ENCODE assay signal across 10 cellular contexts in genomic region chr18:74282359-74283254, GRCh38. TPM values are rescaled to one million over a fixed set of nuclear protein-coding genes. Genes with fewer than 3 reads are reported as not detected.
DNase-seq lines count a peak whose midpoint lies in the region; ATAC-seq, FAIRE-seq and TF ChIP-seq lines count a peak whose summit lies in the region.
"Had no signal": no experiment of that assay in that cellular context is flagged by ENCODE, and none has a peak within 500 bp of the region (broad histone marks: within the 10 kb centered on the region; RNA-seq: fewer than 3 reads in every experiment).

No MANE protein-coding gene starts in this region.

- peak overlapping the region; percentile 54 for H3K9ac ChIP-seq in HepG2 (ENCODE audit: insufficient read depth, low read depth, low read length)

- intact Hi-C loops in HepG2 (cut with micrococcal nuclease; ENCODE audit: unreplicated experiment): no loop called here
- intact Hi-C loops in testis (cut with DNase I; ENCODE audit: low total_unique reads): no loop called here

- TF ChIP-seq CTCF in HepG2 (CRISPR knock-in tag; IDR thresholded peaks at IDR 0.05) (no peak), testis (IDR thresholded peaks at IDR 0.05) (no peak)

- FAIRE-seq in HepG2 (lab: Jason Lieb, UNC) (no peak), GM19239 (lab: Jason Lieb, UNC) (no peak)
- FAIRE-seq: TTC549 had no signal

- H3K27me3 ChIP-seq in HepG2 (ENCODE audit: control insufficient read depth in 1 of 2, insufficient read depth in 2 of 2, low read length in 2 of 2) (no peaks in the 10 kb centered on the region), testis (no peaks in the 10 kb centered on the region)

- H3K27ac Mint-ChIP-seq in activated T-cell treated with anti-CD3 and anti-CD28 coated beads, Interleukin-2, amount 50 U/mL, for 72 hours: peak overlapping the region; percentile 17
- peak overlapping the region; percentile 68 for H3K27ac Mint-ChIP-seq in T-helper 17 cell

- TF ChIP-seq RAD21 in HepG2 (CRISPR knock-in tag; IDR thresholded peaks at IDR 0.05): no peak

- BruUV-seq in HepG2 (replicated peaks; lab: Mats Ljungman, UMichigan): no TSS peak

- peak overlapping the region; percentile 22 to 59 (median 24); a peak in 5 of 6 replicates for H3K4me3 ChIP-seq in HepG2 (replicated peaks in 1 of 3; ENCODE audit: insufficient read depth in 1 of 3, low read depth in 2 of 3, low read length in 3 of 3)
- no peak overlapping the region for H3K4me3 ChIP-seq in testis

- WGBS in HepG2 (ENCODE audit: low lambda C conversion rate): 27% methylated on average over 13 of the region's 13 CpGs
- WGBS in testis, 2 donors: 52 to 67% methylated on average over 10 to 13 of the region's 13 CpGs

- H3K9me3 ChIP-seq in T-helper 17 cell (ENCODE audit: control insufficient read depth, low read length, poor library complexity, severe bottlenecking) (no peaks in the 10 kb centered on the region), HepG2 (ENCODE audit: low read length) (no peaks in the 10 kb centered on the region), testis (no peaks in the 10 kb centered on the region)

- peaks cover 38% of the 10 kb centered on the region for H3K4me1 Mint-ChIP-seq in activated T-cell treated with anti-CD3 and anti-CD28 coated beads, Interleukin-2, amount 50 U/mL, for 72 hours (ENCODE audit: low read depth)
- H3K4me1 Mint-ChIP-seq in T-helper 17 cell: peaks cover 41% of the 10 kb centered on the region

- H3K36me3 ChIP-seq in HepG2 (replicated peaks in 1 of 2; ENCODE audit: control insufficient read depth in 1 of 2, insufficient read depth in 2 of 2, low read length in 2 of 2) (0 out of 5 replicates have a peak, but pooled peaks cover 0 to 4% of the 10 kb centered on the region in 2 experiments), testis (ENCODE audit: low read depth, missing control alignments) (no peaks in the 10 kb centered on the region)

- peak overlapping the region; percentile 83 for H3K4me2 ChIP-seq in HepG2 (ENCODE audit: low read depth, low read length)

- DNase-seq in activated T-cell treated with anti-CD3 and anti-CD28 coated beads, Interleukin-2, amount 50 U/mL, for 72 hours: no peak
- DNase-seq in activated T-cell treated with anti-CD3 and anti-CD28 coated beads, Interleukin-2, amount 50 U/mL, for 48 hours: no peak
- no peak for DNase-seq in T-helper 17 cell
- DNase-seq in HepG2 (ENCODE audit: low spot score): peak; percentile 44
- DNase-seq in testis: no peak
- DNase-seq in GM19239 (ENCODE audit: insufficient read length, low spot score): no peak
- DNase-seq: NCI-H187 had no signal

- H2AFZ ChIP-seq in HepG2 (ENCODE audit: low read length): no peak overlapping the region

- H3K27ac ChIP-seq in HepG2 (ENCODE audit: extremely low read length, insufficient read depth, low read length): peak overlapping the region; percentile 84
- peak overlapping the region; percentile 45 to 54 for H3K27ac ChIP-seq in testis

- H4K20me1 ChIP-seq in HepG2 (ENCODE audit: insufficient read depth, low read length): no peaks in the 10 kb centered on the region

- CTCF ChIA-PET in HepG2 (lab: Yijun Ruan, JAX; ENCODE audit: low intra/inter-chr PET ratio, low total read pairs): no interaction called here

- H3K36me3 Mint-ChIP-seq in activated T-cell treated with anti-CD3 and anti-CD28 coated beads, Interleukin-2, amount 50 U/mL, for 72 hours (ENCODE audit: insufficient read depth in 2 of 2): peaks cover 0 to 3% of the 10 kb centered on the region in 2 donors
- H3K36me3 Mint-ChIP-seq in T-helper 17 cell (ENCODE audit: low read depth): peaks cover 4% of the 10 kb centered on the region

- peak overlapping the region; percentile 11 to 46 for H3K4me3 Mint-ChIP-seq in activated T-cell treated with anti-CD3 and anti-CD28 coated beads, Interleukin-2, amount 50 U/mL, for 72 hours
- H3K4me3 Mint-ChIP-seq in T-helper 17 cell: peak overlapping the region; percentile 80

- in situ Hi-C loops in HepG2 (cut with HindIII; ENCODE audit: extremely low pct_ligation_motif_present, low pct_unique_long_range_greater_than_20kb): loop anchor here (5.0 to 25.0 kb wide), 2 partner anchors 45 to 930 kb away; partner anchors contain the start of genes PTGR3 and TSHZ1

- H3K27me3 Mint-ChIP-seq in activated T-cell treated with anti-CD3 and anti-CD28 coated beads, Interleukin-2, amount 50 U/mL, for 72 hours (ENCODE audit: low read depth): no peaks in the 10 kb centered on the region
- no peaks in the 10 kb centered on the region for H3K27me3 Mint-ChIP-seq in T-helper 17 cell

- no peak; a peak in 1 of 4 replicates for TF ChIP-seq POLR2A in HepG2 (IDR thresholded peaks at IDR 0.05; ENCODE audit: insufficient read depth in 1 of 2, low read depth in 2 of 2, low read length in 2 of 2)
- TF ChIP-seq POLR2A in testis (IDR thresholded peaks at IDR 0.05): no peak

- no peak for ATAC-seq in activated T-cell treated with anti-CD3 and anti-CD28 coated beads, Interleukin-2, amount 50 U/mL, for 72 hours (replicated peaks in 1 of 2)
- ATAC-seq in T-helper 17 cell (no peak), HepG2 (peak; percentile 64), GM21360 (IDR thresholded peaks at IDR 0.05; ENCODE audit: unreplicated experiment) (no peak), GM19452 (IDR thresholded peaks at IDR 0.05; ENCODE audit: unreplicated experiment) (no peak)

- POLR2A ChIA-PET in HepG2 (lab: Yijun Ruan, JAX): interaction anchor here (0.9 kb wide), 1 partner anchor 41 kb away, joined by 3 read pairs; no protein-coding TSS in a partner anchor

- peaks cover 98% of the 10 kb centered on the region for H3K79me2 ChIP-seq in HepG2 (ENCODE audit: insufficient read depth, low read length)

- H3K9me3 Mint-ChIP-seq in activated T-cell treated with anti-CD3 and anti-CD28 coated beads, Interleukin-2, amount 50 U/mL, for 72 hours: no peaks in the 10 kb centered on the region

- H3K4me1 ChIP-seq in HepG2 (ENCODE audit: insufficient read depth, low read length) (peaks cover 94% of the 10 kb centered on the region), testis (peaks cover 35% of the 10 kb centered on the region)

- peak in 1 of 2 experiments; percentile 57; a peak in 1 of 4 replicates for TF ChIP-seq EP300 in HepG2 (IDR thresholded peaks at IDR 0.05; ENCODE audit: low read depth in 2 of 2, low read length in 2 of 2)
- no peak for TF ChIP-seq EP300 in HepG2 (CRISPR knock-in tag; IDR thresholded peaks at IDR 0.05; ENCODE audit: borderline replicate concordance)

RNA-seq across cellular contexts. Expression of gene CYB5A, which starts 9.2 kb away (rescaled TPM):
- total RNA-seq in activated T-cell treated with anti-CD3 and anti-CD28 coated beads, Interleukin-2, amount 50 U/mL, for 72 hours: 10 to 100 TPM; 45.1 to 47.8 TPM
- total RNA-seq in T-helper 17 cell (10 to 100 TPM; 14.5 to 14.8 TPM), HepG2 (2016; rRNA removed; fragmentation: Illumina TruSeq; extraction: Trizol) (356 and 411 TPM in 2 replicates), testis (10 to 100 TPM; 77.2 to 96.0 TPM)
- 374 and 466 TPM in 2 replicates for total RNA-seq in HepG2 (2016; cell fraction: cytosol; rRNA removed; fragmentation: Illumina TruSeq; extraction: Trizol; ENCODE audit: low read depth)
- total RNA-seq in HepG2 (2016; cell fraction: insoluble cytoplasmic fraction; rRNA removed; fragmentation: Illumina TruSeq; extraction: Trizol): 373 and 443 TPM in 2 replicates
- total RNA-seq in HepG2 (2016; cell fraction: membrane; rRNA removed; fragmentation: Illumina TruSeq; extraction: Trizol): 360 and 432 TPM in 2 replicates
- 129 and 140 TPM in 2 replicates for total RNA-seq in HepG2 (2016; cell fraction: nucleus; rRNA removed; fragmentation: Illumina TruSeq; extraction: Trizol)
- polyA plus RNA-seq in HepG2 (2011; rRNA removed) (215 and 233 TPM in 2 replicates), testis (ENCODE audit: insufficient read depth, low read depth, low replicate concordance) (126 TPM)
- 375 and 416 TPM in 2 replicates for polyA plus RNA-seq in HepG2 (2011; cell fraction: cytosol; rRNA removed)
- polyA plus RNA-seq in HepG2 (2011; cell fraction: nucleus; rRNA removed): 94.1 and 130 TPM in 2 replicates
- 216 and 218 TPM in 2 replicates for polyA plus RNA-seq in HepG2 (2012)
- polyA plus RNA-seq in HepG2 (2016; cell fraction: cytosol; fragmentation: Illumina TruSeq; extraction: Trizol; ENCODE audit: low read depth): 479 and 611 TPM in 2 replicates
- 473 and 479 TPM in 2 replicates for polyA plus RNA-seq in HepG2 (2016; cell fraction: insoluble cytoplasmic fraction; fragmentation: Illumina TruSeq; extraction: Trizol; ENCODE audit: low read depth)
- 378 and 460 TPM in 2 replicates for polyA plus RNA-seq in HepG2 (2016; cell fraction: membrane; fragmentation: Illumina TruSeq; extraction: Trizol; ENCODE audit: low read depth)
- polyA plus RNA-seq in HepG2 (2016; cell fraction: nucleus; fragmentation: Illumina TruSeq; extraction: Trizol; ENCODE audit: insufficient read depth, low read depth): 240 and 246 TPM in 2 replicates
- polyA minus RNA-seq in HepG2 (2011; rRNA and poly(A)+ RNA removed; ENCODE audit: low replicate concordance): 0.14 and 63.3 TPM in 2 replicates
- polyA minus RNA-seq in HepG2 (2011; cell fraction: cytosol; rRNA and poly(A)+ RNA removed): 74.5 and 95.0 TPM in 2 replicates
- polyA minus RNA-seq in HepG2 (2011; cell fraction: nucleus; rRNA and poly(A)+ RNA removed): 40.4 and 58.9 TPM in 2 replicates

RNA-seq across cellular contexts. Expression of gene C18orf63, which starts 33.0 kb away (rescaled TPM):
- not detected for total RNA-seq in activated T-cell treated with anti-CD3 and anti-CD28 coated beads, Interleukin-2, amount 50 U/mL, for 72 hours
- total RNA-seq in T-helper 17 cell: not detected
- not detected in 2 replicates for total RNA-seq in HepG2 (2016; rRNA removed; fragmentation: Illumina TruSeq; extraction: Trizol)
- not detected in 2 replicates for total RNA-seq in HepG2 (2016; cell fraction: cytosol; rRNA removed; fragmentation: Illumina TruSeq; extraction: Trizol; ENCODE audit: low read depth)
- not detected in 2 replicates for total RNA-seq in HepG2 (2016; cell fraction: insoluble cytoplasmic fraction; rRNA removed; fragmentation: Illumina TruSeq; extraction: Trizol)
- total RNA-seq in HepG2 (2016; cell fraction: membrane; rRNA removed; fragmentation: Illumina TruSeq; extraction: Trizol): not detected in 2 replicates
- total RNA-seq in HepG2 (2016; cell fraction: nucleus; rRNA removed; fragmentation: Illumina TruSeq; extraction: Trizol): not detected in 2 replicates
- polyA plus RNA-seq in HepG2 (2011; rRNA removed): 0.01 TPM in 1 of 2 replicates, not detected in the other
- polyA plus RNA-seq in HepG2 (2011; cell fraction: cytosol; rRNA removed): not detected in 2 replicates
- not detected in 2 replicates for polyA plus RNA-seq in HepG2 (2011; cell fraction: nucleus; rRNA removed)
- not detected in 2 replicates for polyA plus RNA-seq in HepG2 (2012)
- polyA plus RNA-seq in HepG2 (2016; cell fraction: cytosol; fragmentation: Illumina TruSeq; extraction: Trizol; ENCODE audit: low read depth): not detected in 2 replicates
- not detected in 2 replicates for polyA plus RNA-seq in HepG2 (2016; cell fraction: insoluble cytoplasmic fraction; fragmentation: Illumina TruSeq; extraction: Trizol; ENCODE audit: low read depth)
- polyA plus RNA-seq in HepG2 (2016; cell fraction: membrane; fragmentation: Illumina TruSeq; extraction: Trizol; ENCODE audit: low read depth): not detected in 2 replicates
- not detected in 2 replicates for polyA plus RNA-seq in HepG2 (2016; cell fraction: nucleus; fragmentation: Illumina TruSeq; extraction: Trizol; ENCODE audit: insufficient read depth, low read depth)
- not detected in 2 replicates for polyA minus RNA-seq in HepG2 (2011; rRNA and poly(A)+ RNA removed; ENCODE audit: low replicate concordance)
- polyA minus RNA-seq in HepG2 (2011; cell fraction: cytosol; rRNA and poly(A)+ RNA removed): not detected in 2 replicates
- polyA minus RNA-seq in HepG2 (2011; cell fraction: nucleus; rRNA and poly(A)+ RNA removed): not detected in 2 replicates
- total RNA-seq in testis: 10 to 100 TPM in 1 of 2 donors, 1 to 10 TPM in 1; 9.8 to 22.1 TPM
- 13.7 TPM for polyA plus RNA-seq in testis (ENCODE audit: insufficient read depth, low read depth, low replicate concordance)

Comparison
In these comparisons a context has a peak if more than half of its experiments do, and no peak if none do; other contexts are left out.
1. H3K4me3 ChIP-seq: peak in HepG2 (3 of 3); none in testis (0 of 2).
2. RNA of gene C18orf63, which starts 33.0 kb away (total RNA-seq): 9.8 to 22.1 TPM in testis; not detected in activated T-cell treated with anti-CD3 and anti-CD28 coated beads, Interleukin-2, amount 50 U/mL, for 72 hours, not detected in T-helper 17 cell and not detected in HepG2; every median in the first group is over 10 times any median in the second.